Comparison of ENCODE assay signal across 9 cellular contexts in genomic region chr2:239273280-239274234, GRCh38.
DNase-seq lines count a peak whose midpoint lies in the region; ATAC-seq lines count a peak whose summit lies in the region.
"Had no signal": no experiment of that assay in that cellular context is flagged by ENCODE, and none has a peak within 500 bp of the region (broad histone marks: within the 10 kb centered on the region; RNA-seq: fewer than 3 reads in every experiment).

No MANE protein-coding gene starts in this region.

- no peak overlapping the region for H3K4me3 ChIP-seq in CD8-positive, alpha-beta memory T cell (ENCODE audit: low read length)
- H3K4me3 ChIP-seq: pancreas had no signal

- peaks cover 57% of the 10 kb centered on the region for H3K4me1 ChIP-seq in CD8-positive, alpha-beta memory T cell (ENCODE audit: insufficient read depth, low read length)

- H3K36me3 Mint-ChIP-seq in CD8-positive, alpha-beta memory T cell, result peaks cover 0 to 4% (median 0%) of the 10 kb centered on the region in 3 donors
- peaks cover 4% of the 10 kb centered on the region for H3K36me3 Mint-ChIP-seq in effector memory CD8-positive, alpha-beta T cell (ENCODE audit: insufficient read depth)

- no peaks in the 10 kb centered on the region for H3K36me3 ChIP-seq in CD8-positive, alpha-beta memory T cell (ENCODE audit: insufficient read depth, low read length)
- H3K36me3 ChIP-seq: pancreas had no signal

- peaks cover 56 to 88% (median 57%) of the 10 kb centered on the region in 3 donors for H3K4me1 Mint-ChIP-seq in CD8-positive, alpha-beta memory T cell
- H3K4me1 Mint-ChIP-seq in effector memory CD8-positive, alpha-beta T cell (ENCODE audit: low read depth in 2 of 2), result peaks cover 52 to 55% of the 10 kb centered on the region in 2 donors

- peak overlapping the region; percentile 73 for H3K27ac ChIP-seq in CD8-positive, alpha-beta memory T cell (ENCODE audit: low read depth, low read length)

- H3K27me3 Mint-ChIP-seq in CD8-positive, alpha-beta memory T cell, result peaks cover 0 to 1% of the 10 kb centered on the region in 2 donors
- H3K27me3 Mint-ChIP-seq in effector memory CD8-positive, alpha-beta T cell, result no peaks in the 10 kb centered on the region

- H3K4me3 Mint-ChIP-seq in CD8-positive, alpha-beta memory T cell, result peak overlapping the region; percentile 51 to 89 (median 87)
- peak overlapping the region; percentile 88 to 92 for H3K4me3 Mint-ChIP-seq in effector memory CD8-positive, alpha-beta T cell

- no peak for DNase-seq in CD8-positive, alpha-beta memory T cell
- DNase-seq in NOMO-1 treated with dmso at 0.1 percent for 144 hours (lab: John Stamatoyannopoulos, UW; ENCODE audit: unreplicated experiment) (peak; percentile 44), sciatic nerve (ENCODE audit: low spot score) (peak; percentile 64), NCI-H2171 treated with DMSO at 0.1 percent for 48 hours (lab: John Stamatoyannopoulos, UW) (no peak), NCI-H345 (lab: John Stamatoyannopoulos, UW) (no peak), NAMALWA (ENCODE audit: low spot score) (no peak)
- DNase-seq in effector memory CD8-positive, alpha-beta T cell, result no peak

- POLR2A ChIA-PET in CD8-positive, alpha-beta memory T cell (lab: Charles Lee), result interaction anchor here (1.3 kb wide), 1 partner anchor 15 kb away, joined by 3 read pairs; no protein-coding TSS in a partner anchor

- H3K9me3 ChIP-seq in CD8-positive, alpha-beta memory T cell (ENCODE audit: low read length), result no peaks in the 10 kb centered on the region
- H3K9me3 ChIP-seq: pancreas had no signal

- H3K27me3 ChIP-seq in CD8-positive, alpha-beta memory T cell (ENCODE audit: insufficient read depth, low read length, poor library complexity, severe bottlenecking), result no peaks in the 10 kb centered on the region
- H3K27me3 ChIP-seq: pancreas had no signal

- no peak for ATAC-seq in effector memory CD8-positive, alpha-beta T cell (replicated peaks)
- ATAC-seq in sciatic nerve (no peak), HG03342 (IDR thresholded peaks at IDR 0.05; ENCODE audit: unreplicated experiment) (no peak)

- intact Hi-C loops in sciatic nerve (cut with DNase I), result no loop called here

- CTCF ChIA-PET in CD8-positive, alpha-beta memory T cell (lab: Charles Lee), result interaction anchor here (1.0 to 2.6 kb wide), 6 partner anchors 12 to 108 kb away, joined by 3 to 10 read pairs (median 4); no protein-coding TSS in a partner anchor

- H3K27ac Mint-ChIP-seq in CD8-positive, alpha-beta memory T cell, result peak overlapping the region; percentile 78 to 98 (median 94)
- peak overlapping the region; percentile 97 to 99 for H3K27ac Mint-ChIP-seq in effector memory CD8-positive, alpha-beta T cell

- no peaks in the 10 kb centered on the region for H3K9me3 Mint-ChIP-seq in CD8-positive, alpha-beta memory T cell
- H3K9me3 Mint-ChIP-seq in effector memory CD8-positive, alpha-beta T cell, result no peaks in the 10 kb centered on the region

Comparison
In these comparisons a context has a peak if more than half of its experiments do, and no peak if none do; other contexts are left out.
1. DNase-seq: peak in NOMO-1 treated with dmso at 0.1 percent for 144 hours (single experiment) and sciatic nerve (single experiment); none in CD8-positive, alpha-beta memory T cell (0 of 5), effector memory CD8-positive, alpha-beta T cell (0 of 3), NCI-H2171 treated with DMSO at 0.1 percent for 48 hours (single experiment), NCI-H345 (single experiment) and NAMALWA (single experiment).